14 cellular contexts compared by ENCODE assay signal in genomic region chr6:160863782-160864181, GRCh38.
A peak's percentile ranks its signal among the peaks of the same experiment; 100 is the strongest.
DNase-seq lines count a peak whose midpoint lies in the region; ATAC-seq and TF ChIP-seq lines count a peak whose summit lies in the region.
"Had no signal": no experiment of that assay in that cellular context is flagged by ENCODE, and none has a peak within 500 bp of the region (broad histone marks: within the 10 kb centered on the region; RNA-seq: fewer than 3 reads in every experiment).

No MANE protein-coding gene starts in this region.

- H3K27me3 ChIP-seq in neuronal stem cell (ENCODE audit: control insufficient read depth in 3 of 3, insufficient read depth in 3 of 3, low read depth in 1 of 3, low read length in 3 of 3) (no peaks in the 10 kb centered on the region), upper lobe of left lung (no peaks in the 10 kb centered on the region)

- H2BK120ac ChIP-seq in neuronal stem cell (ENCODE audit: low read depth, low read length): no peak overlapping the region

- H2BK15ac ChIP-seq in neuronal stem cell (ENCODE audit: low read length): no peak overlapping the region

- peak overlapping the region; percentile 79 for H3K18ac ChIP-seq in neuronal stem cell (ENCODE audit: low read length)

- DNase-seq in Right ventricle myocardium inferior (ENCODE audit: missing footprints): no peak
- DNase-seq in left cardiac atrium: no peak
- no peak for DNase-seq in neuronal stem cell (ENCODE audit: low spot score)
- DNase-seq in upper lobe of left lung: peak in 1 of 2 donors; percentile 56
- DNase-seq in ureter (ENCODE audit: low spot score): no peak
- DNase-seq in SKM-1 (lab: John Stamatoyannopoulos, UW; ENCODE audit: unreplicated experiment): no peak
- DNase-seq in NCI-H187 treated with DMSO at 0.1 percent for 48 hours (lab: John Stamatoyannopoulos, UW): no peak
- DNase-seq: AML-193; Caco-2; CD4-positive, alpha-beta T cell; HCEC 1CT had no signal

- TF ChIP-seq CTCF in upper lobe of left lung (IDR thresholded peaks at IDR 0.05): no peak

- intact Hi-C loops in Right ventricle myocardium inferior (cut with DNase I): no loop called here
- intact Hi-C loops in left cardiac atrium (cut with DNase I): no loop called here

- no peak for TF ChIP-seq POLR2A in upper lobe of left lung (IDR thresholded peaks at IDR 0.05)

- no peak overlapping the region for H4K91ac ChIP-seq in neuronal stem cell (ENCODE audit: low read depth, low read length, poor library complexity)

- no CpG with 5 or more reads among the region's 18 CpGs for WGBS in neuronal stem cell (ENCODE audit: extremely low coverage in 2 of 2, insufficient read length in 2 of 2, insufficient replicate concordance in 1 of 2), 2 donors
- WGBS in upper lobe of left lung, 2 donors: 94 to 100% methylated on average over 3 to 16 of the region's 18 CpGs

- H3K4me3 ChIP-seq in neuronal stem cell (ENCODE audit: low read length in 2 of 2) (peak overlapping the region in 1 of 2 donors; percentile 45), upper lobe of left lung (no peak overlapping the region)
- H3K4me3 ChIP-seq: A549 had no signal

- H4K8ac ChIP-seq in neuronal stem cell (ENCODE audit: low read depth, low read length): no peak overlapping the region

- no peak overlapping the region for H2BK12ac ChIP-seq in neuronal stem cell (ENCODE audit: low read length)

- H3K36me3 ChIP-seq in neuronal stem cell (replicated peaks in 1 of 2; ENCODE audit: control insufficient read depth in 2 of 2, insufficient read depth in 2 of 2, low read length in 2 of 2): no peaks in the 10 kb centered on the region
- H3K36me3 ChIP-seq in upper lobe of left lung: no peaks in the 10 kb centered on the region

- no peaks in the 10 kb centered on the region for H3K4me1 ChIP-seq in neuronal stem cell (ENCODE audit: control insufficient read depth in 2 of 2, insufficient read depth in 1 of 2, low read depth in 1 of 2, low read length in 2 of 2)
- H3K4me1 ChIP-seq in upper lobe of left lung: no peaks in the 10 kb centered on the region
- H3K4me1 ChIP-seq: A549, Caco-2 had no signal

- H3K4ac ChIP-seq in neuronal stem cell (ENCODE audit: low read length): no peak overlapping the region

- peak overlapping the region; percentile 4 for H3K9ac ChIP-seq in neuronal stem cell (ENCODE audit: low read depth, low read length, poor library complexity)

- H3K23ac ChIP-seq in neuronal stem cell (ENCODE audit: low read depth, low read length, poor library complexity): no peak overlapping the region

- H2BK5ac ChIP-seq in neuronal stem cell (ENCODE audit: low read length): no peak overlapping the region

- no peak overlapping the region for H2AFZ ChIP-seq in neuronal stem cell (ENCODE audit: low read length)

- no peaks in the 10 kb centered on the region for H3K79me1 ChIP-seq in neuronal stem cell (ENCODE audit: low read depth, low read length)

- H3K14ac ChIP-seq in neuronal stem cell (ENCODE audit: low read length): peak overlapping the region; percentile 63

- H3K9me3 ChIP-seq in neuronal stem cell (replicated peaks in 1 of 2; ENCODE audit: control insufficient read depth in 2 of 2, insufficient read depth in 1 of 2, low read depth in 1 of 2, low read length in 2 of 2): peaks cover 0 to 1% of the 10 kb centered on the region in 2 donors
- no peaks in the 10 kb centered on the region for H3K9me3 ChIP-seq in upper lobe of left lung
- H3K9me3 ChIP-seq: A549, Caco-2 had no signal

- H3K27ac ChIP-seq in neuronal stem cell (replicated peaks; ENCODE audit: low read length) (no peak overlapping the region), upper lobe of left lung (no peak overlapping the region)
- H3K27ac ChIP-seq: 22Rv1, A549, C4-2B had no signal

- ATAC-seq in Right ventricle myocardium inferior (peak; percentile 8), left cardiac atrium (no peak), upper lobe of left lung (ENCODE audit: low FRiP score in 2 of 2) (peak; percentile 21 to 34)
- ATAC-seq: A549 had no signal

- no peak for TF ChIP-seq EP300 in upper lobe of left lung (IDR thresholded peaks at IDR 0.05)

- H3K4me2 ChIP-seq in neuronal stem cell (ENCODE audit: insufficient read depth, low read length, poor library complexity, severe bottlenecking): no peak overlapping the region
- H3K4me2 ChIP-seq: A549 had no signal

- H2AK5ac ChIP-seq in neuronal stem cell (ENCODE audit: low read depth, low read length): no peak overlapping the region

Comparison
In these comparisons a context has a peak if more than half of its experiments do, and no peak if none do; other contexts are left out.
1. ATAC-seq: peak in Right ventricle myocardium inferior (single experiment) and upper lobe of left lung (2 of 2); none in left cardiac atrium (0 of 2).